Comparison of ENCODE assay signal across 24 cellular contexts in the genomic region with DNA sequence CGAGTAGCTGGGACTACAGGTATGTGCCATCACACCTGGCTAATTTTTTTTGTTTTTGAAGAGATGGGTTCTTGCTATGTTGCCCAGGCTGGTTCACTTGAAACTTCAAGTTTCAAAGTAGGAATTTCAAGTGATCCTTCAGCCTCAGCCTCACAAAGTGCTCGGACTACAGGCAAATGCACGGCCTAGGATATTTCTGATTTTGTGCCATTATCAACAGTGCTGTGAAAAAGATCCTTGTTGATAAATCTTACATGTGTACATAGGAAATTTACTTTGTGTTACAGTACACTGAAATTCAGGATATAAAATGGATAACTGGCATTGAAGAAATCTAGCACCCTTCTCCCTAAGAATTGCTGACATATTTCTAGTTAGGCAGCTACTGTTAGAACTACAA.
"Had no signal": no experiment of that assay in that cellular context is flagged by ENCODE, and none has a peak within 500 bp of the region (broad histone marks: within the 10 kb centered on the region; RNA-seq: fewer than 3 reads in every experiment).

No MANE protein-coding gene starts in this region.

- DNase-seq: activated CD4-positive, alpha-beta T cell treated with anti-CD3 and anti-CD28 coated beads for 4 hours; activated CD8-positive, alpha-beta memory T cell treated with anti-CD3 and anti-CD28 coated beads for 24 hours; activated effector memory CD4-positive, alpha-beta T cell treated with anti-CD3 and anti-CD28 coated beads, Interleukin-2, amount 50 U/mL, for 16 hours; activated naive CD4-positive, alpha-beta T cell treated with Interleukin-2 at 50 U/mL for 16 hours; activated naive CD8-positive, alpha-beta T cell treated with anti-CD3 and anti-CD28 coated beads, Interleukin-2, amount 50 U/mL, for 24 hours; activated T-cell treated with anti-CD3 and anti-CD28 coated beads, Interleukin-2, amount 50 U/mL, for 4 hours; amniotic stem cell; body of pancreas; central memory CD4-positive, alpha-beta T cell; Kasumi-1; KBM-7; NCI-H1092; NCI-H1417; NCI-H1930; NCI-H2171; NCI-H226; NCI-H526; NCI-H774; OCI-M1; RPMI8226 had no signal

- ATAC-seq: activated naive CD4-positive, alpha-beta T cell treated with anti-CD3 and anti-CD28 coated beads, Interleukin-2, amount 50 U/mL, for 72 hours; activated naive CD8-positive, alpha-beta T cell treated with anti-CD3 and anti-CD28 coated beads, Interleukin-2, amount 50 U/mL, for 24 hours; activated T-cell treated with anti-CD3 and anti-CD28 coated beads, Interleukin-2, amount 50 U/mL, for 4 hours; body of pancreas; Panc1 had no signal

- H3K36me3 ChIP-seq: ascending aorta had no signal

- H3K27me3 ChIP-seq: ascending aorta, body of pancreas had no signal

- H3K4me3 ChIP-seq: ascending aorta, body of pancreas, SK-N-MC had no signal

- H3K27ac ChIP-seq: ascending aorta, body of pancreas, SK-N-MC had no signal

- H3K4me1 ChIP-seq: ascending aorta, body of pancreas had no signal

- H3K9me3 ChIP-seq: ascending aorta, body of pancreas had no signal
